In the genomic region with DNA sequence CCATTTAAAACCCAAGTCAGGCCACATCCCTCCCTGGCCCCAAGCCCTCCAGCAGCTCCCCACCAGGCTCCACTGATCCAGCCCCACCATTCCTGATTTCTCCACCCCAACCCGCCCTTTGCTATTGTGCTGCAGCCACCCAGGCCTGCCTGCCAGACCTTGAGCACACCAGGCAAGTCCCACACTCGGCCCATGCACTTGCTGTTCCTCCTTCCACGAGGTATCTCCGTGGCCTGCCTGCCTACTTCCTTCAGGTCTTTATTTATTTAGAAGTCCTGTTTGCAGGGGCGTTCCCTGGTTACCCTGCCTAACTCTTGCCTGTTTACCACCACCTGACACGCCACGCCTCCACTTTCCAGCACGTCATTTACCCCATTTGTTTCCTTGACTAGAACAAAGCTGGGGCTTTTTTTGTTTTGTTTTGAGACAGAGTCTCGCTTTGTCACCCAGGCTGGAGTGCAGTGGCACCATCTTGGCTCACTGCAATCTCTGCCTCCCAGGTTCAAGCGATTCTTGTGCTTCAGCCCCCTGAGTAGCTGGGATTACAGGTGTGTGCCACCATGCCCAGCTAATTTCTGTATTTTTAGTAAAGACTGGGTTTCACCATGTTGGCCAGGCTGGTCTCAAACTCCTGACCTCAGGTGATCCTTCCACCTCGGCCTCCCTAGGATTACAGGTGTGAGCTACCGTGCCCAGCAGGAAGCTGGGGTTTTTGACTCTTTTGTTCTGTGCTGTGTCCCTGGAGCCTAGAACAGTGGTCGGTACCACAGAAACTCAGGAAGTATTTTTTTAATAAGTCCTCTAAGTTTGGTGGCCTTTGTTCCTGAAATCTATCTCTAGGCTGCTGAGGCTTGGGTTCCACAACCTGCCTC, we compare ENCODE assay signal across 10 cellular contexts. TPM values are rescaled to one million over a fixed set of nuclear protein-coding genes. Genes with fewer than 3 reads are reported as not detected.
DNase-seq lines count a peak whose midpoint lies in the region; ATAC-seq, FAIRE-seq and TF ChIP-seq lines count a peak whose summit lies in the region.
"Had no signal": no experiment of that assay in that cellular context is flagged by ENCODE, and none has a peak within 500 bp of the region (broad histone marks: within the 10 kb centered on the region; RNA-seq: fewer than 3 reads in every experiment).

No MANE protein-coding gene starts in this region.

- no peak overlapping the region for H3K4me3 Mint-ChIP-seq in endothelial cell (ENCODE audit: unreplicated experiment)

- no peaks in the 10 kb centered on the region for H3K9me3 Mint-ChIP-seq in endothelial cell (ENCODE audit: unreplicated experiment)

- H3K27ac Mint-ChIP-seq in endothelial cell (ENCODE audit: unreplicated experiment): peak overlapping the region; percentile 24

- ATAC-seq in GM19351 (IDR thresholded peaks at IDR 0.05; ENCODE audit: unreplicated experiment): peak; percentile 52
- peak; percentile 48 for ATAC-seq in HG03442 (IDR thresholded peaks at IDR 0.05; ENCODE audit: unreplicated experiment)

- no peak for TF ChIP-seq POLR2A in H54 (IDR thresholded peaks at IDR 0.05; ENCODE audit: low read depth, low read length)

- no peak for TF ChIP-seq CTCF in endothelial cell (IDR thresholded peaks at IDR 0.05; ENCODE audit: unreplicated experiment)

- H3K36me3 Mint-ChIP-seq in endothelial cell (ENCODE audit: low read depth, unreplicated experiment): no peaks in the 10 kb centered on the region

- H3K27me3 Mint-ChIP-seq in endothelial cell (ENCODE audit: unreplicated experiment): peaks cover 2% of the 10 kb centered on the region

- no peak for FAIRE-seq in H54 (lab: Jason Lieb, UNC)

- DNase-seq in DMS153 (lab: John Stamatoyannopoulos, UW) (peak; percentile 90), endothelial cell (ENCODE audit: low spot score) (peak; percentile 4), H54 (ENCODE audit: insufficient read length, low spot score) (no peak), HuH-7 (ENCODE audit: low spot score) (no peak)
- DNase-seq in activated CD4-positive, alpha-beta T cell treated with anti-CD3 and anti-CD28 coated beads, Interleukin-2, amount 50 U/mL, for 4 hours: peak; percentile 98
- peak; percentile 96 for DNase-seq in stimulated activated CD4-positive, alpha-beta T cell treated with anti-CD3 and anti-CD28 coated beads, Interleukin-15, amount 100 ng/mL, for 24 hours

- H3K4me1 Mint-ChIP-seq in endothelial cell (ENCODE audit: unreplicated experiment): peaks cover 7% of the 10 kb centered on the region

RNA-seq across cellular contexts. Expression of gene CENPM, which starts 6.7 kb away (rescaled TPM):
- total RNA-seq in endothelial cell (ENCODE audit: unreplicated experiment): 5.2 TPM

RNA-seq across cellular contexts. Expression of gene TNFRSF13C, which starts 13.6 kb away (rescaled TPM):
- 3.5 TPM for total RNA-seq in endothelial cell (ENCODE audit: unreplicated experiment)
- total RNA-seq: thyroid gland had no signal

RNA-seq across cellular contexts. Expression of gene SHISA8, which starts 25.3 kb away (rescaled TPM):
- total RNA-seq in endothelial cell (ENCODE audit: unreplicated experiment): 0.41 TPM
- total RNA-seq: SJSA1, thyroid gland had no signal

RNA-seq across cellular contexts. Expression of gene SEPTIN3, which starts 29.0 kb away (rescaled TPM):
- total RNA-seq in endothelial cell (ENCODE audit: unreplicated experiment): 0.36 TPM
- total RNA-seq: SJSA1 had no signal

Comparison
In these comparisons a context has a peak if more than half of its experiments do, and no peak if none do; other contexts are left out.
1. DNase-seq: peak in DMS153 (single experiment), activated CD4-positive, alpha-beta T cell treated with anti-CD3 and anti-CD28 coated beads, Interleukin-2, amount 50 U/mL, for 4 hours (2 of 2), endothelial cell (single experiment) and stimulated activated CD4-positive, alpha-beta T cell treated with anti-CD3 and anti-CD28 coated beads, Interleukin-15, amount 100 ng/mL, for 24 hours (single experiment); none in H54 (single experiment) and HuH-7 (single experiment).